Comparison of ENCODE assay signal across 8 cellular contexts in genomic region chr11:695332-695605, GRCh38. TPM values are rescaled to one million over a fixed set of nuclear protein-coding genes. Genes with fewer than 3 reads are reported as not detected.
DNase-seq lines count a peak whose midpoint lies in the region; ATAC-seq and TF ChIP-seq lines count a peak whose summit lies in the region.

No MANE protein-coding gene starts in this region.

- TF ChIP-seq POLR2A in heart left ventricle (IDR thresholded peaks at IDR 0.05) (no peak), uterus (IDR thresholded peaks at IDR 0.05) (no peak)

- CTCF ChIA-PET in MCF 10A (lab: Yijun Ruan, JAX): interaction anchor here (0.6 to 2.8 kb wide), 6 partner anchors 10 to 364 kb away, joined by 3 to 22 read pairs (median 4); no protein-coding TSS in a partner anchor

- no peaks in the 10 kb centered on the region for H3K27me3 ChIP-seq in heart left ventricle
- no peaks in the 10 kb centered on the region for H3K27me3 ChIP-seq in uterus

- H3K36me3 Mint-ChIP-seq in MCF 10A (ENCODE audit: insufficient read depth, unreplicated experiment): peaks cover 39% of the 10 kb centered on the region

- TF ChIP-seq CTCF in heart left ventricle (IDR thresholded peaks at IDR 0.05): no peak
- no peak for TF ChIP-seq CTCF in MCF 10A (IDR thresholded peaks at IDR 0.05; ENCODE audit: unreplicated experiment)
- no peak for TF ChIP-seq CTCF in uterus (IDR thresholded peaks at IDR 0.05)

- H3K36me3 ChIP-seq in heart left ventricle (peaks cover 0 to 25% (median 6%) of the 10 kb centered on the region in 9 donors), mesodermal cell (ENCODE audit: control insufficient read depth, insufficient read depth, low read length) (peaks cover 19% of the 10 kb centered on the region), uterus (no peaks in the 10 kb centered on the region)

- DNase-seq in heart left ventricle (no peak), Right ventricle myocardium superior (no peak), MCF 10A (ENCODE audit: unreplicated experiment) (no peak), uterus (no peak), HuH-7 (ENCODE audit: low spot score) (no peak)

- intact Hi-C loops in heart left ventricle (cut with DNase I): loop anchor here in 1 of 10 donors (5.0 kb wide), 1 partner anchor 128 kb away; no protein-coding TSS in a partner anchor
- intact Hi-C loops in Right ventricle myocardium superior (cut with DNase I): no loop called here
- intact Hi-C loops in MCF 10A (cut with micrococcal nuclease): no loop called here
- intact Hi-C loops in uterus (cut with DNase I; ENCODE audit: low total_unique reads): no loop called here

- POLR2A ChIA-PET in MCF 10A (lab: Yijun Ruan, JAX): interaction anchor here (0.6 to 5.8 kb wide), 23 partner anchors 11 to 301 kb away, joined by 3 to 118 read pairs (median 4); partner anchors contain the start of genes EPS8L2, PHRF1, PKP3 and PNPLA2

- WGBS in heart left ventricle, 4 donors: 0 to 1% (median 0%) methylated on average over 18 to 32 of the region's 32 CpGs
- 0% methylated on average over 29 to 32 of the region's 32 CpGs for WGBS in mesodermal cell (ENCODE audit: insufficient coverage in 2 of 2), 2 experiments

- H3K4me1 ChIP-seq in heart left ventricle: peaks cover 8 to 45% (median 32%) of the 10 kb centered on the region in 12 donors
- peaks cover 49% of the 10 kb centered on the region for H3K4me1 ChIP-seq in mesodermal cell (ENCODE audit: control insufficient read depth, insufficient read depth, low read length, poor library complexity, severe bottlenecking)
- peaks cover 6 to 7% of the 10 kb centered on the region in 2 donors for H3K4me1 ChIP-seq in uterus

- peaks cover 33% of the 10 kb centered on the region for H3K4me1 Mint-ChIP-seq in MCF 10A (ENCODE audit: insufficient read depth, unreplicated experiment)

- H3K9me3 Mint-ChIP-seq in MCF 10A (ENCODE audit: unreplicated experiment): no peaks in the 10 kb centered on the region

- H3K4me3 ChIP-seq in heart left ventricle (peak overlapping the region; percentile 61 to 99 (median 94)), mesodermal cell (ENCODE audit: extremely low read depth, insufficient read depth, low read length, poor library complexity, severe bottlenecking) (peak overlapping the region; percentile 98), uterus (peak overlapping the region; percentile 60 to 75)

- peak overlapping the region; percentile 81 for H3K4me3 Mint-ChIP-seq in MCF 10A (ENCODE audit: unreplicated experiment)

- H3K27ac Mint-ChIP-seq in MCF 10A (ENCODE audit: low read depth, unreplicated experiment): peak overlapping the region; percentile 98

- ATAC-seq in heart left ventricle: no peak
- no peak for ATAC-seq in Right ventricle myocardium superior (ENCODE audit: poor library complexity)
- ATAC-seq in HG03442 (IDR thresholded peaks at IDR 0.05; ENCODE audit: unreplicated experiment): no peak
- ATAC-seq in HG03571 (IDR thresholded peaks at IDR 0.05; ENCODE audit: unreplicated experiment): no peak

- no peaks in the 10 kb centered on the region for H3K27me3 Mint-ChIP-seq in MCF 10A (ENCODE audit: insufficient read depth, unreplicated experiment)

- H3K9me3 ChIP-seq in heart left ventricle (no peaks in the 10 kb centered on the region), mesodermal cell (ENCODE audit: control insufficient read depth, low read length) (no peaks in the 10 kb centered on the region), uterus (no peaks in the 10 kb centered on the region)

- no TSS peak for BruUV-seq in MCF 10A (replicated peaks; lab: Mats Ljungman, UMichigan)

- H3K27ac ChIP-seq in heart left ventricle (peak overlapping the region; percentile 98 to 100 (median 100)), mesodermal cell (ENCODE audit: low read depth, low read length, severe bottlenecking) (peak overlapping the region; percentile 99), uterus (peak overlapping the region; percentile 100)

RNA-seq across cellular contexts. Expression of gene DEAF1, which starts 0.2 kb away (rescaled TPM):
- total RNA-seq in heart left ventricle: 10 to 100 TPM; 11.8 to 25.6 (median 15.1) TPM
- polyA plus RNA-seq in heart left ventricle: 10 to 100 TPM; 14.3 to 17.8 TPM
- 22.1 TPM for total RNA-seq in Right ventricle myocardium superior
- 46.8 and 54.1 TPM in 2 replicates for total RNA-seq in MCF 10A (2022)
- 53.4 TPM for polyA plus RNA-seq in mesodermal cell (2013, experiment 1 of 2)
- 38.1 TPM for polyA plus RNA-seq in mesodermal cell (2013, experiment 2 of 2)
- total RNA-seq in uterus: 10 to 100 TPM in 2 of 4 donors, 1 to 10 TPM in 2; 7.9 to 45.6 (median 20.4) TPM

RNA-seq across cellular contexts. Expression of gene TMEM80, which starts 0.3 kb away (rescaled TPM):
- total RNA-seq in heart left ventricle (10 to 100 TPM in 7 of 9 donors, 1 to 10 TPM in 2; 8.9 to 18.2 (median 15.0) TPM), Right ventricle myocardium superior (9.1 TPM), MCF 10A (2022) (12.2 and 12.8 TPM in 2 replicates), uterus (10 to 100 TPM in 2 of 4 donors, 1 to 10 TPM in 2; 2.6 to 35.3 (median 8.1) TPM)
- 10 to 100 TPM in 1 of 2 donors, 1 to 10 TPM in 1; 8.0 to 14.9 TPM for polyA plus RNA-seq in heart left ventricle
- polyA plus RNA-seq in mesodermal cell (2013, experiment 1 of 2): 21.1 TPM
- polyA plus RNA-seq in mesodermal cell (2013, experiment 2 of 2): 25.6 TPM

RNA-seq across cellular contexts. Expression of gene EPS8L2, which starts 10.8 kb away (rescaled TPM):
- total RNA-seq in heart left ventricle (10 to 100 TPM in 1 of 9 donors, 1 to 10 TPM in 7, under 1 TPM in 1; 0.72 to 15.5 (median 1.5) TPM), Right ventricle myocardium superior (3.2 TPM), MCF 10A (2022) (109 and 119 TPM in 2 replicates), uterus (10 to 100 TPM; 12.2 to 52.8 (median 32.3) TPM)
- 1 to 10 TPM; 1.5 to 2.6 TPM for polyA plus RNA-seq in heart left ventricle
- polyA plus RNA-seq in mesodermal cell (2013, experiment 1 of 2): 13.7 TPM
- polyA plus RNA-seq in mesodermal cell (2013, experiment 2 of 2): 13.7 TPM

RNA-seq across cellular contexts. Expression of gene TALDO1, which starts 52.0 kb away (rescaled TPM):
- total RNA-seq in heart left ventricle (100 to 1,000 TPM in 5 of 9 donors, 10 to 100 TPM in 4; 80.5 to 145 (median 105) TPM), Right ventricle myocardium superior (90.1 TPM), MCF 10A (2022) (93.8 and 137 TPM in 2 replicates), uterus (100 to 1,000 TPM in 1 of 4 donors, 10 to 100 TPM in 3; 60.3 to 146 (median 66.9) TPM)
- polyA plus RNA-seq in heart left ventricle: 100 to 1,000 TPM in 1 of 2 donors, 10 to 100 TPM in 1; 66.9 to 123 TPM
- polyA plus RNA-seq in mesodermal cell (2013, experiment 1 of 2): 120 TPM
- 113 TPM for polyA plus RNA-seq in mesodermal cell (2013, experiment 2 of 2)

RNA-seq across cellular contexts. Expression of gene DRD4, which starts 58.2 kb away (rescaled TPM):
- total RNA-seq in heart left ventricle (1 to 10 TPM in 1 of 9 donors, under 1 TPM in 5, not detected in 3; 0.20 to 1.0 (median 0.48) TPM), Right ventricle myocardium superior (not detected), MCF 10A (2022) (0.44 and 1.3 TPM in 2 replicates), uterus (1 to 10 TPM in 1 of 4 donors, not detected in 3; 4.5 TPM)
- polyA plus RNA-seq in heart left ventricle: under 1 TPM in 1 of 2 donors, not detected in 1; 0.07 TPM
- polyA plus RNA-seq in mesodermal cell (2013, experiment 1 of 2): 1.00 TPM
- 0.46 TPM for polyA plus RNA-seq in mesodermal cell (2013, experiment 2 of 2)
